8 cellular contexts compared by ENCODE assay signal in genomic region chr3:122793568-122794416, GRCh38. TPM values are rescaled to one million over a fixed set of nuclear protein-coding genes. Genes with fewer than 3 reads are reported as not detected.
DNase-seq lines count a peak whose midpoint lies in the region; ATAC-seq, FAIRE-seq and TF ChIP-seq lines count a peak whose summit lies in the region.

TSS of gene HSPBAP1 (minus strand) at chr3:122793831. CDS start at chr3:122793680, 151 bp downstream.

- TF ChIP-seq CTCF in SU-DHL-6 (IDR thresholded peaks at IDR 0.05; ENCODE audit: insufficient read depth, low read length, poor library complexity, severe bottlenecking) (no peak), MCF 10A (IDR thresholded peaks at IDR 0.05; ENCODE audit: unreplicated experiment) (no peak)

- CTCF ChIA-PET in MCF 10A (lab: Yijun Ruan, JAX): interaction anchor here (0.7 to 1.1 kb wide), 4 partner anchors 9 to 39 kb away, joined by 3 to 5 read pairs (median 3); no protein-coding TSS in a partner anchor

- H3K9me2 ChIP-seq in SU-DHL-6 (replicated peaks; ENCODE audit: insufficient read depth, low read length): no peaks in the 10 kb centered on the region

- DNase-seq in GM18507 (ENCODE audit: extremely low spot score, insufficient read length, low read depth) (peak; percentile 83), MCF 10A (ENCODE audit: unreplicated experiment) (peak; percentile 97), immature natural killer cell (peak; percentile 92), HUDEP-2 (lab: John Stamatoyannopoulos, UW; ENCODE audit: unreplicated experiment in 76 of 76) (no peak), SIG-M5 (lab: John Stamatoyannopoulos, UW) (no peak)
- DNase-seq in stimulated activated CD4-positive, alpha-beta T cell treated with anti-CD3 and anti-CD28 coated beads, Interleukin-12 subunit alpha, Interleukin-12 subunit beta, amount 100 ng/mL, for 4 hours: peak; percentile 86

- peaks cover 14% of the 10 kb centered on the region for H3K4me1 Mint-ChIP-seq in MCF 10A (ENCODE audit: insufficient read depth, unreplicated experiment)
- peaks cover 19 to 30% of the 10 kb centered on the region in 2 donors for H3K4me1 Mint-ChIP-seq in immature natural killer cell

- no peaks in the 10 kb centered on the region for H3K9me3 ChIP-seq in SU-DHL-6 (ENCODE audit: insufficient read depth, low read length)

- H3K36me3 Mint-ChIP-seq in MCF 10A (ENCODE audit: insufficient read depth, unreplicated experiment): no peaks in the 10 kb centered on the region
- H3K36me3 Mint-ChIP-seq in immature natural killer cell: no peaks in the 10 kb centered on the region

- TSS peak; percentile 41 for BruUV-seq in MCF 10A (replicated peaks; lab: Mats Ljungman, UMichigan)

- H3K36me3 ChIP-seq in SU-DHL-6 (ENCODE audit: low read length): no peaks in the 10 kb centered on the region

- no peaks in the 10 kb centered on the region for H4K20me1 ChIP-seq in SU-DHL-6 (ENCODE audit: low read depth, low read length)

- H3K27ac Mint-ChIP-seq in MCF 10A (ENCODE audit: low read depth, unreplicated experiment) (peak within 1 kb of the TSS; percentile 97), immature natural killer cell (peak within 1 kb of the TSS in 1 of 6 donors; percentile 96)

- H3K9me3 Mint-ChIP-seq in MCF 10A (ENCODE audit: unreplicated experiment): no peaks in the 10 kb centered on the region
- H3K9me3 Mint-ChIP-seq in immature natural killer cell: no peaks in the 10 kb centered on the region

- POLR2A ChIA-PET in MCF 10A (lab: Yijun Ruan, JAX): interaction anchor here (0.6 to 2.0 kb wide), 31 partner anchors 10 to 1286 kb away, joined by 3 to 22 read pairs (median 4); partner anchors contain the start of genes DTX3L, FAM162A, HACD2 and KPNA1

- 0 out of 2 replicates have a peak, but pooled peaks cover 7% of the 10 kb centered on the region for H3F3A ChIP-seq in SU-DHL-6 (ENCODE audit: insufficient read depth)

- intact Hi-C loops in MCF 10A (cut with micrococcal nuclease): loop anchor here (2.0 to 5.0 kb wide), 3 partner anchors 39 to 231 kb away; partner anchors contain the start of genes DTX3L, PARP14 and PARP9

- H3K9ac ChIP-seq in SU-DHL-6 (ENCODE audit: low read length): peak within 1 kb of the TSS; percentile 68

- H3K27me3 Mint-ChIP-seq in MCF 10A (ENCODE audit: insufficient read depth, unreplicated experiment) (no peaks in the 10 kb centered on the region), immature natural killer cell (ENCODE audit: low read depth in 3 of 3) (peaks cover 5 to 13% (median 7%) of the 10 kb centered on the region in 3 donors)

- H3K4me2 ChIP-seq in SU-DHL-6 (ENCODE audit: low read depth, low read length, poor library complexity, severe bottlenecking): peak within 1 kb of the TSS; percentile 98

- H3K79me2 ChIP-seq in SU-DHL-6 (ENCODE audit: insufficient read depth, low read length): peaks cover 6% of the 10 kb centered on the region; the same call in 1 of the 2 replicates

- H3K27me3 ChIP-seq in SU-DHL-6 (ENCODE audit: low read length): no peaks in the 10 kb centered on the region

- H3K4me3 Mint-ChIP-seq in MCF 10A (ENCODE audit: unreplicated experiment) (no peak within 1 kb of the TSS), immature natural killer cell (peak within 1 kb of the TSS in 3 of 5 donors; percentile 93 to 95 (median 95))

- ATAC-seq in HG02981 (IDR thresholded peaks at IDR 0.05; ENCODE audit: unreplicated experiment): peak; percentile 64

- FAIRE-seq in GM18507 (lab: Jason Lieb, UNC): peak; percentile 87

- H3K4me3 ChIP-seq in SU-DHL-6 (ENCODE audit: insufficient read depth, low read length, poor library complexity, severe bottlenecking): peak within 1 kb of the TSS; percentile 77

- peak within 1 kb of the TSS; percentile 93 for H2AFZ ChIP-seq in SU-DHL-6 (ENCODE audit: low read depth, low read length, severe bottlenecking)

- H3K27ac ChIP-seq in SU-DHL-6 (ENCODE audit: low read depth, low read length): peak within 1 kb of the TSS; percentile 51

RNA-seq across cellular contexts. Expression of gene HSPBAP1, which starts in this region (rescaled TPM):
- 11.3 and 15.2 TPM in 2 replicates for total RNA-seq in MCF 10A (2022)
- 10 to 100 TPM in 1 of 3 donors, 1 to 10 TPM in 2; 3.3 to 10.1 (median 7.4) TPM for polyA plus RNA-seq in immature natural killer cell

Comparison
In these comparisons a context has a peak if more than half of its experiments do, and no peak if none do; other contexts are left out.
1. DNase-seq: peak in GM18507 (single experiment), MCF 10A (single experiment), immature natural killer cell (3 of 3) and stimulated activated CD4-positive, alpha-beta T cell treated with anti-CD3 and anti-CD28 coated beads, Interleukin-12 subunit alpha, Interleukin-12 subunit beta, amount 100 ng/mL, for 4 hours (single experiment); none in HUDEP-2 (0 of 76) and SIG-M5 (single experiment).